15 cellular contexts compared by ENCODE assay signal in the genomic region with DNA sequence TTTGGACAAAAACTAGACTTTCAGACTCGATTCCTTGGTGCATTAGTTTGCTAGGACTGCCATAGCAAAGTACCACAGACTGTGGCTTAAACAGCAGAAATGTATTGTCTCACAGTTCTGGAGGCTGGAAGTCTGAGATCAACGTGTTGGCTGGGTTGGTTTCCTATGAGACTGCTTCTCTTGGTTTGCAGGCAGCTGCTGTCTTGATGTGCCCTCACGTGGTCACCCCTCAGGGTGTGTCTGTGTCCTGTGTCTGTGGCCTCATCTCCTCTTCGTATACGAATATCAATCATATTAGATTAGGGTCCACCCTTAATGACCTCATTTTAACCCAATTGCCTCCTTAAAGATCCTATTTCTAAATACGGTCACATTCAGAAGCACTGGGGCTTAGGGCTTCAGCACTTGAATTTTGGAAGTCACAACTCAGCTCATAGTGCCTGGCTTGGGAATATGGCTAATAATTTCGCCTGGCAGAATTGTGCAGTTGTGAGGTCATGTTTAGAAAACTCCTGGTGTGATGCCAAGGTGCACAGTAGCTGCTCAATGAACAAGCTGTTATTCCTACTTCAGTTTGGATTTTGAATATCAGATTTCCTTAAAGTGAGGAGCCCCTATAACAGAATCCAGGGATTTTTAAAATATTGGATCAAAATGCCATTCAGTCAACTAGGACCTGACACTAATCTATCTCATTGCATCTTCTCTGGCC. TPM values are rescaled to one million over a fixed set of nuclear protein-coding genes. Genes with fewer than 3 reads are reported as not detected.
A peak's percentile ranks its signal among the peaks of the same experiment; 100 is the strongest.
DNase-seq lines count a peak whose midpoint lies in the region; ATAC-seq, FAIRE-seq and TF ChIP-seq lines count a peak whose summit lies in the region.
"Had no signal": no experiment of that assay in that cellular context is flagged by ENCODE, and none has a peak within 500 bp of the region (broad histone marks: within the 10 kb centered on the region; RNA-seq: fewer than 3 reads in every experiment).

No MANE protein-coding gene starts in this region.

- H3K27ac ChIP-seq in K562 (ENCODE audit: extremely low read depth, low read depth, low read length) (no peak overlapping the region), neuronal stem cell (replicated peaks; ENCODE audit: low read length) (no peak overlapping the region)

- no peak; the same call in 2 of the 3 replicates for ATAC-seq in K562

- POLR2A ChIA-PET in K562 (lab: Yijun Ruan, JAX): interaction anchor here (1.0 to 1.5 kb wide), 3 partner anchors 236 to 246 kb away, joined by 3 to 4 read pairs (median 3); no protein-coding TSS in a partner anchor

- H3K4me3 ChIP-seq in Loucy (ENCODE audit: low read length, poor library complexity, severe bottlenecking): no peak overlapping the region
- no peak overlapping the region for H3K4me3 ChIP-seq in K562
- H3K4me3 ChIP-seq in neuronal stem cell (ENCODE audit: low read length in 2 of 2): no peak overlapping the region
- H3K4me3 ChIP-seq: HAP-1 had no signal

- no peak overlapping the region for H4K8ac ChIP-seq in neuronal stem cell (ENCODE audit: low read depth, low read length)

- intact Hi-C loops in K562 (cut with micrococcal nuclease): loop anchor here (10.0 kb wide), 1 partner anchor 511 kb away; no protein-coding TSS in a partner anchor

- H3K9me2 ChIP-seq in Loucy (replicated peaks; ENCODE audit: low read depth, low read length): no peaks in the 10 kb centered on the region

- H3K14ac ChIP-seq in neuronal stem cell (ENCODE audit: low read length): no peak overlapping the region

- H2BK120ac ChIP-seq in neuronal stem cell (ENCODE audit: low read depth, low read length): no peak overlapping the region

- H3F3A ChIP-seq in Loucy (ENCODE audit: low read depth): no peaks in the 10 kb centered on the region

- H3K23ac ChIP-seq in neuronal stem cell (ENCODE audit: low read depth, low read length, poor library complexity): no peak overlapping the region

- H3K36me3 ChIP-seq in Loucy (ENCODE audit: insufficient read depth, low read length) (no peaks in the 10 kb centered on the region), K562 (ENCODE audit: control insufficient read depth, insufficient read depth, low read length) (no peaks in the 10 kb centered on the region), neuronal stem cell (replicated peaks in 1 of 2; ENCODE audit: control insufficient read depth in 2 of 2, insufficient read depth in 2 of 2, low read length in 2 of 2) (no peaks in the 10 kb centered on the region)
- H3K36me3 ChIP-seq: HAP-1 had no signal

- no peaks in the 10 kb centered on the region for H3K79me2 ChIP-seq in Loucy (ENCODE audit: insufficient read depth, low read length)
- H3K79me2 ChIP-seq in K562 (ENCODE audit: control insufficient read depth, insufficient read depth, low read length): no peaks in the 10 kb centered on the region

- TF ChIP-seq CTCF in Loucy (conservative IDR thresholded peaks at IDR 0.05; ENCODE audit: low read length) (no peak), K562 (IDR thresholded peaks at IDR 0.05 in 2 of 3, conservative IDR thresholded peaks at IDR 0.05 in 1 of 3; ENCODE audit: insufficient read depth in 2 of 3, low read depth in 1 of 3, low read length in 3 of 3) (0 out of 6 replicates have a peak, but pooled peaks of 1 of the 3 experiments have one; percentile 7)

- H3K9me3 ChIP-seq in Loucy (ENCODE audit: insufficient read depth, low read depth, low read length) (no peaks in the 10 kb centered on the region), K562 (replicated peaks; ENCODE audit: control insufficient read depth, insufficient read depth, low read depth, low read length) (no peaks in the 10 kb centered on the region), neuronal stem cell (replicated peaks in 1 of 2; ENCODE audit: control insufficient read depth in 2 of 2, insufficient read depth in 1 of 2, low read depth in 1 of 2, low read length in 2 of 2) (peaks cover 0 to 4% of the 10 kb centered on the region in 2 donors)
- H3K9me3 ChIP-seq: Caco-2 had no signal

- no peak for TF ChIP-seq POLR2A in K562 (conservative IDR thresholded peaks at IDR 0.05)

- no peak overlapping the region for H2AK5ac ChIP-seq in neuronal stem cell (ENCODE audit: low read depth, low read length)

- H3K79me1 ChIP-seq in neuronal stem cell (ENCODE audit: low read depth, low read length): no peaks in the 10 kb centered on the region

- H3K9me1 ChIP-seq in K562 (ENCODE audit: control insufficient read depth, insufficient read depth, low read length): no peaks in the 10 kb centered on the region

- H3K4me1 ChIP-seq in Loucy (ENCODE audit: insufficient read depth, low read length, poor library complexity, severe bottlenecking) (peaks cover 10% of the 10 kb centered on the region), K562 (replicated peaks in 1 of 2; ENCODE audit: control insufficient read depth in 2 of 2, insufficient read depth in 2 of 2, low read length in 2 of 2) (peaks cover 0 to 5% of the 10 kb centered on the region in 2 experiments; a peak in 2 of 5 replicates), neuronal stem cell (ENCODE audit: control insufficient read depth in 2 of 2, insufficient read depth in 1 of 2, low read depth in 1 of 2, low read length in 2 of 2) (peaks cover 0 to 2% of the 10 kb centered on the region in 2 donors)
- H3K4me1 ChIP-seq: Caco-2 had no signal

- no peak overlapping the region for H2BK5ac ChIP-seq in neuronal stem cell (ENCODE audit: low read length)

- 0% methylated on average over 7 of the region's 7 CpGs for WGBS in K562 (ENCODE audit: insufficient coverage, low coverage, missing lambda C conversion rate)
- no CpG with 5 or more reads among the region's 7 CpGs for WGBS in neuronal stem cell (ENCODE audit: extremely low coverage in 2 of 2, insufficient read length in 2 of 2, insufficient replicate concordance in 1 of 2), 2 donors

- TF ChIP-seq RAD21 in K562 (CRISPR knock-in tag; conservative IDR thresholded peaks at IDR 0.05 in 1 of 2, IDR thresholded peaks at IDR 0.05 in 1 of 2): peak in 1 of 2 experiments; percentile 17; a peak in 1 of 4 replicates

- H3K9ac ChIP-seq in Loucy (ENCODE audit: low read depth, low read length, poor library complexity, severe bottlenecking) (no peak overlapping the region), K562 (ENCODE audit: insufficient read depth in 1 of 2, low read depth in 2 of 2, low read length in 2 of 2) (no peak overlapping the region), neuronal stem cell (ENCODE audit: low read depth, low read length, poor library complexity) (no peak overlapping the region)

- H2AFZ ChIP-seq in Loucy (ENCODE audit: low read length) (peak overlapping the region; percentile 77), K562 (ENCODE audit: low read depth, low read length) (no peak overlapping the region), neuronal stem cell (ENCODE audit: low read length) (peak overlapping the region; percentile 4)

- H4K20me1 ChIP-seq in Loucy (ENCODE audit: insufficient read depth, low read length, poor library complexity, severe bottlenecking) (no peaks in the 10 kb centered on the region), K562 (replicated peaks; ENCODE audit: control insufficient read depth, insufficient read depth, low read length) (no peaks in the 10 kb centered on the region)

- H4K91ac ChIP-seq in neuronal stem cell (ENCODE audit: low read depth, low read length, poor library complexity): no peak overlapping the region

- no TSS peak for BruUV-seq in K562 (replicated peaks; lab: Mats Ljungman, UMichigan)

- H3K4me2 ChIP-seq in Loucy (ENCODE audit: low read depth, low read length, poor library complexity, severe bottlenecking) (no peak overlapping the region), K562 (ENCODE audit: insufficient read depth, low read length) (no peak overlapping the region), neuronal stem cell (ENCODE audit: insufficient read depth, low read length, poor library complexity, severe bottlenecking) (no peak overlapping the region)

- in situ Hi-C loops in K562 (cut with MboI): loop anchor here (10.0 kb wide), 1 partner anchor 801 kb away; no protein-coding TSS in a partner anchor

- H2BK12ac ChIP-seq in neuronal stem cell (ENCODE audit: low read length): no peak overlapping the region

- TF ChIP-seq EP300 in K562 (IDR thresholded peaks at IDR 0.05; ENCODE audit: low read length): no peak

- DNase-seq in NOMO-1 treated with DMSO at 0.1 percent for 48 hours (lab: John Stamatoyannopoulos, UW; ENCODE audit: unreplicated experiment) (peak; percentile 26), NOMO-1 (lab: John Stamatoyannopoulos, UW; ENCODE audit: unreplicated experiment in 2 of 2) (no peak), K562 (ENCODE audit: extremely low read depth in 1 of 4, low spot score in 3 of 4) (no peak), neuronal stem cell (ENCODE audit: low spot score) (no peak), putamen (ENCODE audit: low spot score) (no peak), DMS53 (lab: John Stamatoyannopoulos, UW) (no peak)
- DNase-seq in activated T-cell treated with anti-CD3 and anti-CD28 coated beads, Interleukin-2, amount 50 U/mL, for 1 hour: no peak
- DNase-seq: Caco-2, DMS79, NCI-H1694, NCI-H2107, SW 1271 had no signal

- H3K18ac ChIP-seq in neuronal stem cell (ENCODE audit: low read length): no peak overlapping the region

- H3K27me3 ChIP-seq in Loucy (ENCODE audit: insufficient read depth, low read length, poor library complexity, severe bottlenecking): no peaks in the 10 kb centered on the region
- peaks cover 5 to 16% of the 10 kb centered on the region in 2 experiments; a peak in 4 of 5 replicates for H3K27me3 ChIP-seq in K562 (ENCODE audit: control insufficient read depth in 2 of 2, insufficient read depth in 2 of 2, low read length in 2 of 2)
- peaks cover 0 to under 1% (median 0%) of the 10 kb centered on the region in 3 experiments for H3K27me3 ChIP-seq in neuronal stem cell (ENCODE audit: control insufficient read depth in 3 of 3, insufficient read depth in 3 of 3, low read depth in 1 of 3, low read length in 3 of 3)

- FAIRE-seq in K562 (lab: Jason Lieb, UNC): no peak
- FAIRE-seq: GM12891 had no signal

- no peak overlapping the region for H3K4ac ChIP-seq in neuronal stem cell (ENCODE audit: low read length)

- no peak overlapping the region for H2BK15ac ChIP-seq in neuronal stem cell (ENCODE audit: low read length)

- CTCF ChIA-PET in K562 (lab: Yijun Ruan, JAX; ENCODE audit: low intra/inter-chr PET ratio): interaction anchor here (0.7 kb wide), 1 partner anchor 306 kb away, joined by 3 read pairs; no protein-coding TSS in a partner anchor

RNA-seq across cellular contexts. Expression of a gene that starts 21.0 kb away (rescaled TPM):
- 0.37 and 0.74 TPM in 2 replicates for total RNA-seq in K562 (2011; cell fraction: chromatin; rRNA removed; ENCODE audit: low replicate concordance)
- 0.17 and 0.26 TPM in 2 replicates for total RNA-seq in K562 (2011; cell fraction: nucleolus; rRNA removed)
- total RNA-seq in K562 (2011; cell fraction: nucleoplasm; rRNA removed): 0.15 and 0.31 TPM in 2 replicates
- total RNA-seq in K562 (2014; rRNA removed): 0.04 and 0.09 TPM in 2 replicates
- 0.10 and 0.11 TPM in 2 replicates for total RNA-seq in K562 (2014; rRNA removed; fragmentation: Illumina TruSeq; extraction: Trizol)
- 0.07 and 0.08 TPM in 2 replicates for total RNA-seq in K562 (2015; rRNA removed; fragmentation: Illumina TruSeq; extraction: Trizol)
- 0.09 and 0.16 TPM in 2 replicates for total RNA-seq in K562 (2021)
- polyA plus RNA-seq in K562 (2011; rRNA removed): 0.08 TPM in 2 replicates
- 0.04 TPM in 1 of 2 replicates, not detected in the other for polyA plus RNA-seq in K562 (2011; cell fraction: cytosol; rRNA removed)
- polyA plus RNA-seq in K562 (2011; cell fraction: nucleus; rRNA removed): 0.10 and 0.33 TPM in 2 replicates
- polyA plus RNA-seq in K562 (2012): 0.05 and 0.33 TPM in 2 replicates
- 0.01 and 0.03 TPM in 2 replicates for polyA plus RNA-seq in K562 (2014; fragmentation: Illumina TruSeq; extraction: Trizol)
- under 1 TPM in 1 of 2 experiments, not detected in 1; 0.01 TPM for polyA plus RNA-seq in K562 (2014; fragmentation: Nextera tagmentation; extraction: Ambion mirVana)
- polyA plus RNA-seq in K562 (2014; rRNA removed): 0.03 TPM in 1 of 2 replicates, not detected in the other
- 0.18 TPM in 2 replicates for polyA minus RNA-seq in K562 (2011; rRNA and poly(A)+ RNA removed)
- not detected in 2 replicates for polyA minus RNA-seq in K562 (2011; cell fraction: cytosol; rRNA and poly(A)+ RNA removed)
- 0.27 and 1.00 TPM in 2 replicates for polyA minus RNA-seq in K562 (2011; cell fraction: nucleus; rRNA and poly(A)+ RNA removed)
- polyA plus RNA-seq in neuronal stem cell (2013, experiment 1 of 2): 0.57 TPM
- polyA plus RNA-seq in neuronal stem cell (2013, experiment 2 of 2): 0.71 TPM
